In genomic region chr2:37585295-37585908, GRCh38 we compare ENCODE assay signal across 8 cellular contexts.
DNase-seq lines count a peak whose midpoint lies in the region; ATAC-seq and TF ChIP-seq lines count a peak whose summit lies in the region.

No MANE protein-coding gene starts in this region.

- intact Hi-C loops in CD14-positive monocyte (cut with micrococcal nuclease): loop anchor here in 1 of 2 donors (5.0 kb wide), 2 partner anchors 37 to 52 kb away; no protein-coding TSS in a partner anchor

- H3K18ac ChIP-seq in mesendoderm (ENCODE audit: low read length): no peak overlapping the region

- H3K56ac ChIP-seq in mesendoderm (ENCODE audit: low read length): peak overlapping the region; percentile 5

- peaks cover 50% of the 10 kb centered on the region for H3K4me1 Mint-ChIP-seq in CD14-positive monocyte

- H3K9me3 Mint-ChIP-seq in CD14-positive monocyte: no peaks in the 10 kb centered on the region

- no CpG with 5 or more reads among the region's 5 CpGs for WGBS in mesendoderm (ENCODE audit: extremely low coverage, insufficient coverage, low lambda C conversion rate)

- H3K4me3 Mint-ChIP-seq in CD14-positive monocyte: peak overlapping the region in 1 of 2 donors; percentile 54

- H3K4me2 ChIP-seq in mesendoderm (ENCODE audit: low read length): no peak overlapping the region

- H2BK15ac ChIP-seq in mesendoderm (replicated peaks; ENCODE audit: low read depth): no peak overlapping the region

- no peak overlapping the region for H3K27ac ChIP-seq in mesendoderm (ENCODE audit: low read depth, low read length)

- no peaks in the 10 kb centered on the region for H3K27me3 ChIP-seq in mesendoderm (ENCODE audit: insufficient read depth, low read length, poor library complexity)

- H3K79me2 ChIP-seq in mesendoderm (ENCODE audit: control insufficient read depth, insufficient read depth, low read length): no peaks in the 10 kb centered on the region

- peak overlapping the region in 2 of 7 donors; percentile 16 to 44 for H3K27ac Mint-ChIP-seq in CD14-positive monocyte

- H3K79me1 ChIP-seq in mesendoderm (ENCODE audit: low read length): no peaks in the 10 kb centered on the region

- H2BK5ac ChIP-seq in mesendoderm (ENCODE audit: low read length): no peak overlapping the region

- no peak overlapping the region for H4K8ac ChIP-seq in mesendoderm (ENCODE audit: low read depth, low read length)

- no peak overlapping the region for H3K23ac ChIP-seq in mesendoderm (ENCODE audit: low read length)

- H3K27me3 Mint-ChIP-seq in CD14-positive monocyte (ENCODE audit: low read depth in 3 of 3): peaks cover 4 to 10% (median 6%) of the 10 kb centered on the region in 3 donors

- H4K5ac ChIP-seq in mesendoderm (ENCODE audit: low read length): no peak overlapping the region

- peaks cover 0 to 5% of the 10 kb centered on the region in 2 donors for H3K36me3 Mint-ChIP-seq in CD14-positive monocyte

- no peaks in the 10 kb centered on the region for H3K36me3 ChIP-seq in mesendoderm (ENCODE audit: control insufficient read depth, insufficient read depth, low read length)

- no peak overlapping the region for H3K9ac ChIP-seq in mesendoderm (ENCODE audit: low read length)

- no peak overlapping the region for H2AK5ac ChIP-seq in mesendoderm (ENCODE audit: low read length)

- TF ChIP-seq CTCF in CD14-positive monocyte (IDR thresholded peaks at IDR 0.05): no peak

- no peak overlapping the region for H3K4ac ChIP-seq in mesendoderm (ENCODE audit: low read depth, low read length)

- H3K4me3 ChIP-seq in mesendoderm (ENCODE audit: low read length): no peak overlapping the region

- ATAC-seq in GM18867 (IDR thresholded peaks at IDR 0.05; ENCODE audit: unreplicated experiment): peak; percentile 29

- DNase-seq in HT-29 (ENCODE audit: low spot score) (peak; percentile 38), mesendoderm (peak; percentile 20), CD14-positive monocyte (ENCODE audit: low spot score) (no peak), NOMO-1 treated with DMSO at 0.1 percent for 48 hours (lab: John Stamatoyannopoulos, UW; ENCODE audit: unreplicated experiment) (no peak), NCI-H128 (lab: John Stamatoyannopoulos, UW; ENCODE audit: unreplicated experiment) (no peak), DMS114 treated with DMSO at 0.1 percent for 48 hours (lab: John Stamatoyannopoulos, UW; ENCODE audit: unreplicated experiment) (no peak)
- DNase-seq in activated effector memory CD4-positive, alpha-beta T cell treated with anti-CD3 and anti-CD28 coated beads, Interleukin-2, amount 50 U/mL, for 16 hours: peak; percentile 75

- peaks cover 2% of the 10 kb centered on the region for H3K4me1 ChIP-seq in mesendoderm (ENCODE audit: control insufficient read depth, low read depth, low read length)

- no peak overlapping the region for H2BK120ac ChIP-seq in mesendoderm (ENCODE audit: low read depth, low read length)

Comparison
In these comparisons a context has a peak if more than half of its experiments do, and no peak if none do; other contexts are left out.
1. DNase-seq: peak in HT-29 (single experiment), activated effector memory CD4-positive, alpha-beta T cell treated with anti-CD3 and anti-CD28 coated beads, Interleukin-2, amount 50 U/mL, for 16 hours (single experiment) and mesendoderm (single experiment); none in CD14-positive monocyte (single experiment), NOMO-1 treated with DMSO at 0.1 percent for 48 hours (single experiment), NCI-H128 (single experiment) and DMS114 treated with DMSO at 0.1 percent for 48 hours (single experiment).